9 cellular contexts compared by ENCODE assay signal in the genomic region with DNA sequence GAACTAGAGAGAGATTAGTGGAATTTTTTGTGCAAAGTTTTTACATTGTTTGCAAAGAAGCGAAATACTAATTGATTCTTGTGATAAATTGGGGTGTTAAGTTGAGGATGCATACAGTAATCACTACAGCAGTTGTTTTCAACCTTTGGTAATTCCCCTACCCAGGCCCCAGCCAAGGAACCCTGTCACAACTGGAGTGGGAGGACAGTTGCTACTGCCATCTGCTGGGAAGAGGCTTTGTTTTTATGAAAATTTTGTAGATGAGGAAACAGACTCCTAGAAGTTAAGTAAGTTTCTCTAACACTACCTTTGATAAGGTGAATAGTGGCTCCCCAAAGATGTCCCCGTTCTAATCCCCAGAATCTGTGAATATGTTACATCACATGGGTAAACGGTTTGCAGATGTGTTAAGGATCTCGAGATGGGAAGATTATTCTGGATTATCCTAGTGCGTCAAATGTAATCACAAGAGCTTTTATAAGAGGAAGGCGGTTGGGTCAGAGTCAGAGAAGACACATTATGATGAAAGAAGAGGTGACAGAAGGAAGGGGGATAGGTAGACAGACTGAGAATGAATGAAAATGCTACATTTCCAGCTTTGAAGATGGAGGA. TPM values are rescaled to one million over a fixed set of nuclear protein-coding genes. Genes with fewer than 3 reads are reported as not detected.
A peak's percentile ranks its signal among the peaks of the same experiment; 100 is the strongest.
DNase-seq lines count a peak whose midpoint lies in the region; ATAC-seq and TF ChIP-seq lines count a peak whose summit lies in the region.
"Had no signal": no experiment of that assay in that cellular context is flagged by ENCODE, and none has a peak within 500 bp of the region (broad histone marks: within the 10 kb centered on the region; RNA-seq: fewer than 3 reads in every experiment).

No MANE protein-coding gene starts in this region.

- CTCF ChIA-PET in CD8-positive, alpha-beta T cell (lab: Charles Lee): interaction anchor here (0.6 kb wide), 1 partner anchor 10 kb away, joined by 3 read pairs; no protein-coding TSS in a partner anchor

- POLR2A ChIA-PET in CD8-positive, alpha-beta T cell (lab: Charles Lee): interaction anchor here (0.6 kb wide), 1 partner anchor 315 kb away, joined by 3 read pairs; no protein-coding TSS in a partner anchor

- no peaks in the 10 kb centered on the region for H3K9me3 ChIP-seq in CD8-positive, alpha-beta T cell (ENCODE audit: low read length)

- H3K27me3 ChIP-seq in CD8-positive, alpha-beta T cell (ENCODE audit: insufficient read depth, low read length): no peaks in the 10 kb centered on the region

- H3K4me1 ChIP-seq in CD8-positive, alpha-beta T cell (ENCODE audit: insufficient read depth, low read length): no peaks in the 10 kb centered on the region

- H3K4me1 Mint-ChIP-seq in CD8-positive, alpha-beta T cell (ENCODE audit: low read depth): no peaks in the 10 kb centered on the region
- H3K4me1 Mint-ChIP-seq: T-cell had no signal

- H3K9me3 Mint-ChIP-seq in CD8-positive, alpha-beta T cell: no peaks in the 10 kb centered on the region

- peak; percentile 80 for ATAC-seq in GM18511 (IDR thresholded peaks at IDR 0.05; ENCODE audit: unreplicated experiment)
- peak; percentile 67 for ATAC-seq in HG03342 (IDR thresholded peaks at IDR 0.05; ENCODE audit: unreplicated experiment)
- ATAC-seq in CD8-positive, alpha-beta T cell: no peak

- no peak overlapping the region for H3K27ac Mint-ChIP-seq in CD8-positive, alpha-beta T cell
- H3K27ac Mint-ChIP-seq: T-cell had no signal

- H3K4me3 Mint-ChIP-seq in CD8-positive, alpha-beta T cell: no peak overlapping the region
- H3K4me3 Mint-ChIP-seq: T-cell had no signal

- intact Hi-C loops in CD8-positive, alpha-beta T cell (cut with DNase I, micrococcal nuclease): no loop called here

- no peak for TF ChIP-seq CTCF in CD8-positive, alpha-beta T cell (IDR thresholded peaks at IDR 0.05)

- no peaks in the 10 kb centered on the region for H3K36me3 ChIP-seq in CD8-positive, alpha-beta T cell (ENCODE audit: insufficient read depth, low read length)

- H3K27ac ChIP-seq in CD8-positive, alpha-beta T cell (ENCODE audit: low read depth, low read length): no peak overlapping the region

- H3K36me3 Mint-ChIP-seq in CD8-positive, alpha-beta T cell: no peaks in the 10 kb centered on the region
- H3K36me3 Mint-ChIP-seq: T-cell had no signal

- DNase-seq in COR-L47 (lab: John Stamatoyannopoulos, UW) (peak; percentile 1), SK-N-DZ (ENCODE audit: low spot score) (peak; percentile 6), foreskin melanocyte (peak; percentile 49), DMS79 (lab: John Stamatoyannopoulos, UW) (no peak)
- peak in 2 of 3 donors; percentile 6 to 11 for DNase-seq in stimulated activated CD4-positive, alpha-beta T cell treated with anti-CD3 and anti-CD28 coated beads, TNF-alpha, amount 100 ng/mL, for 48 hours (ENCODE audit: low read depth in 3 of 3)
- DNase-seq in CD8-positive, alpha-beta T cell: no peak

- H3K4me3 ChIP-seq in CD8-positive, alpha-beta T cell (ENCODE audit: low read depth, low read length): no peak overlapping the region

- H3K27me3 Mint-ChIP-seq in CD8-positive, alpha-beta T cell (ENCODE audit: low read depth): no peaks in the 10 kb centered on the region

RNA-seq across cellular contexts. Expression of a gene that starts 34.0 kb away (rescaled TPM):
- polyA plus RNA-seq in SK-N-DZ (2014; cell fraction: cytosol; rRNA removed): not detected in 2 replicates
- not detected in 2 replicates for polyA plus RNA-seq in SK-N-DZ (2014; cell fraction: nucleus; rRNA removed)
- under 1 TPM; 0.31 to 0.33 TPM for total RNA-seq in CD8-positive, alpha-beta T cell

Comparison
In these comparisons a context has a peak if more than half of its experiments do, and no peak if none do; other contexts are left out.
1. DNase-seq: peak in COR-L47 (single experiment), SK-N-DZ (single experiment), foreskin melanocyte (single experiment) and stimulated activated CD4-positive, alpha-beta T cell treated with anti-CD3 and anti-CD28 coated beads, TNF-alpha, amount 100 ng/mL, for 48 hours (2 of 3); none in DMS79 (single experiment) and CD8-positive, alpha-beta T cell (0 of 7).